Comparison of ENCODE assay signal across 1 cellular context in genomic region chr10:97497572-97498075, GRCh38.
TF ChIP-seq lines count a peak whose summit lies in the region.

No MANE protein-coding gene starts in this region.

TF ChIP-seq in K562, 482 proteins besides CTCF, POLR2A, EP300 and RAD21 (continued from another document):
- peak; percentile 57; the same call in 1 of the 2 replicates for TF ChIP-seq CTBP1 (IDR thresholded peaks at IDR 0.05; ENCODE audit: borderline replicate concordance)
- peak; percentile 18 to 76; a peak in 1 of 4 replicates for TF ChIP-seq SIN3A (IDR thresholded peaks at IDR 0.05; ENCODE audit: borderline replicate concordance in 2 of 2, control insufficient read depth in 1 of 2, low read depth in 2 of 2, low read length in 2 of 2)
- 0 out of 2 replicates have a peak, but pooled peaks have one; percentile 74 for TF ChIP-seq SUPT5H (IDR thresholded peaks at IDR 0.05)
- TF ChIP-seq NFYB (IDR thresholded peaks at IDR 0.05; ENCODE audit: extremely low read depth, insufficient read length): peak; percentile 59
- TF ChIP-seq PKNOX1 (IDR thresholded peaks at IDR 0.05): peak; percentile 72
- peak; percentile 92 for TF ChIP-seq HINFP (tag; conservative IDR thresholded peaks at IDR 0.05; ENCODE audit: low read depth)
- peak; percentile 56 to 63 for TF ChIP-seq MNT (conservative IDR thresholded peaks at IDR 0.05)
- peak in 1 of 2 experiments; percentile 60 for TF ChIP-seq E2F6 (IDR thresholded peaks at IDR 0.05; ENCODE audit: borderline replicate concordance in 1 of 2, extremely low read depth in 1 of 2, insufficient read depth in 1 of 2, insufficient read length in 1 of 2, low read depth in 1 of 2, low read length in 1 of 2, poor library complexity in 1 of 2, severe bottlenecking in 1 of 2)
- TF ChIP-seq CREB3L1 (IDR thresholded peaks at IDR 0.05; ENCODE audit: borderline replicate concordance, low read depth): 0 out of 2 replicates have a peak, but pooled peaks have one; percentile 38
- TF ChIP-seq HDAC1 (IDR thresholded peaks at IDR 0.05): peak in 1 of 2 experiments; percentile 88; a peak in 2 of 4 replicates
- no peak for TF ChIP-seq ZNF609 (CRISPR knock-in tag; IDR thresholded peaks at IDR 0.05; ENCODE audit: borderline replicate concordance)
- 0 out of 4 replicates have a peak, but pooled peaks of 1 of the 2 experiments have one; percentile 54 for TF ChIP-seq BCLAF1 (IDR thresholded peaks at IDR 0.05; ENCODE audit: borderline replicate concordance in 1 of 2, control insufficient read depth in 1 of 2, low read depth in 2 of 2, low read length in 1 of 2)
- TF ChIP-seq TAF1 (IDR thresholded peaks at IDR 0.05; ENCODE audit: control insufficient read depth, extremely low read depth, insufficient read depth, low read length, severe bottlenecking): peak; percentile 44
- TF ChIP-seq TAF7 (tag; IDR thresholded peaks at IDR 0.05): no peak
- TF ChIP-seq YY1 (IDR thresholded peaks at IDR 0.05; ENCODE audit: borderline replicate concordance in 1 of 3, control insufficient read depth in 1 of 3, extremely low read depth in 1 of 3, insufficient read depth in 3 of 3, insufficient read length in 1 of 3, insufficient replicate concordance in 2 of 3, low read depth in 1 of 3, low read length in 2 of 3): peak in 2 of 3 experiments; percentile 60 to 75
- TF ChIP-seq ZNF324 (CRISPR knock-in tag; IDR thresholded peaks at IDR 0.05): no peak
- peak in 1 of 2 experiments; percentile 7; a peak in 2 of 4 replicates for TF ChIP-seq FOXK2 (conservative IDR thresholded peaks at IDR 0.05 in 1 of 2, IDR thresholded peaks at IDR 0.05 in 1 of 2; ENCODE audit: low read depth in 2 of 2)
- TF ChIP-seq TEAD1 (CRISPR knock-in tag; IDR thresholded peaks at IDR 0.05): peak in 1 of 2 experiments; percentile 63; a peak in 1 of 4 replicates
- peak; percentile 86 for TF ChIP-seq MXI1 (IDR thresholded peaks at IDR 0.05; ENCODE audit: low read depth, low read length)
